Comparison of ENCODE assay signal across 32 cellular contexts in the genomic region with DNA sequence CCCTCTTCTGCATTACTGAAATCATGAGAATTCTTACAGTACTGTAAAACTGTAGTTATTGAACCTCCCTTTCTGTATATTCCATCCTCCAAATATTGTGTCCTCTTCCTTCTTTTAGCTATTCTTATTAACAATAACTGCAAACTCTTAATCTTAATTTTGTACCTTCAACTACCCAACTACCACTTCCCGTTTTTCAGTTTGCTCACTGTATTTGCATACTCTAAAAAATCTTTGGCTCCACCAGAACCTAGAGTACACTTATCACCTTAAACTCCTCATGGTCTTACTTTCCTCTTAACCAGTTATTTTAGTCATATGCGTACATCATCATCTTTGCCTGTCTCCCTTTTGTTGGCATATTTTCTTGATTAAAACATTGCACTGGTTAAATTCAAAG.
"Had no signal": no experiment of that assay in that cellular context is flagged by ENCODE, and none has a peak within 500 bp of the region (broad histone marks: within the 10 kb centered on the region; RNA-seq: fewer than 3 reads in every experiment).

No MANE protein-coding gene starts in this region.

- H3K9ac ChIP-seq: SK-N-SH had no signal

- H3K27ac ChIP-seq: PC-9, RWPE1, SJSA1 had no signal

- H2AFZ ChIP-seq: PC-9 had no signal

- H3K27me3 ChIP-seq: MG63, SJSA1 had no signal

- DNase-seq: Kasumi-1, MG63, NCI-H1048, NCI-H1092 treated with DMSO at 0.1 percent for 48 hours, NCI-H1105 treated with DMSO at 0.1 percent for 48 hours, NCI-H1417, NCI-H1436, NCI-H146, NCI-H1694, NCI-H187, NCI-H1930, NCI-H2029 treated with DMSO at 0.1 percent for 48 hours, NCI-H2081 treated with DMSO at 0.1 percent for 48 hours, NCI-H2107, NCI-H2171, NCI-H226, NCI-H446 treated with DMSO at 0.1 percent for 48 hours, NCI-H510A, NCI-H524, NCI-H526, NCI-H69, NCI-H748 treated with DMSO at 0.1 percent for 48 hours, NCI-H82, PC-9, SHP77, SIG-M5, SK-N-SH, SW 1271 had no signal

- H3K36me3 ChIP-seq: MG63, SJSA1 had no signal

- H3K4me1 ChIP-seq: SJSA1 had no signal

- ATAC-seq: Panc1, Right ventricle myocardium inferior had no signal

- H3K9me3 ChIP-seq: MG63, SJSA1, SK-N-SH had no signal

- H3K4me2 ChIP-seq: PC-9, SK-N-SH had no signal

- H3K4me3 ChIP-seq: MG63, PC-9, SJSA1 had no signal
